Comparison of ENCODE assay signal across 2 cellular contexts in the genomic region with DNA sequence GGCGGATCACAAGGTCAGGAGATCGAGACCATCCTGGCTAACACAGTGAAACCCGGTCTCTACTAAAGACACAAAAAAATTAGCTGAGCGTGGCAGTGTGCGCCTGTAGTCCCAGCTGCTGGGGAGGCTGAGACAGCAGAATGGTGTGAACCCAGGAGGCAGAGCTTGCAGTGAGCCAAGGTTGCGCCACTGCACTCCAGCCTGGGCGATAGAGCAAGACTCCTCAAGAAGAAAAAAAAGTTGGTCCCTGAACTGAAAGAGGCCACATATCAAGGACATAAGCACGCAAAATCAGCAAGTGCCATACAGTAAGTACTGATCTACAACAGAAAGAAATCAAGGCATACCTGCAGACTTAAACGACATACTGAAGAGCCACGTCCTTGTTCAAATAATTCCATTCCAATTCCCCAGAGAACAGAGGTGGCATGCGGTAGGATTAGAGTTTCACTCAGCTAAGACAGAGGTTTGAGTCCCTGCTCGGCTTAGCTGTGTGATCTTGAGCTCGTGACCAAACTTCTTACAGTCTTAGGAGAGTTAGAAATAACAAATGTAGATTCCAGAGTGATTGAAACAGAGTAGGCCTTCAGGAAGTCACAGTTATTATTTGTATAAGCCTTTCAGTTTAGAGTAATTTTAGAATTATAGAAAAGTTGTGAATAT.
TF ChIP-seq lines count a peak whose summit lies in the region.

No MANE protein-coding gene starts in this region.

TF ChIP-seq in IMR-90, 13 proteins besides CTCF, POLR2A, EP300 and RAD21:
- no peak for TF ChIP-seq RCOR1 (IDR thresholded peaks at IDR 0.05; ENCODE audit: insufficient replicate concordance, low read length)
- no peak for TF ChIP-seq CHD1 (IDR thresholded peaks at IDR 0.05; ENCODE audit: low read depth, low read length)
- TF ChIP-seq SMC3 (IDR thresholded peaks at IDR 0.05; ENCODE audit: low read depth, low read length), result no peak
- TF ChIP-seq BHLHE40 (IDR thresholded peaks at IDR 0.05; ENCODE audit: low read depth, low read length), result no peak
- no peak for TF ChIP-seq NFE2L2 (IDR thresholded peaks at IDR 0.05; ENCODE audit: low read depth, low read length)
- TF ChIP-seq MAZ (IDR thresholded peaks at IDR 0.05; ENCODE audit: borderline replicate concordance, low read depth, low read length), result no peak
- TF ChIP-seq USF2 (IDR thresholded peaks at IDR 0.05; ENCODE audit: low read depth, low read length), result no peak
- TF ChIP-seq MXI1 (IDR thresholded peaks at IDR 0.05; ENCODE audit: borderline replicate concordance, low read depth, low read length), result no peak
- no peak for TF ChIP-seq FOS (IDR thresholded peaks at IDR 0.05; ENCODE audit: low read depth, low read length)
- no peak for TF ChIP-seq MAFK (IDR thresholded peaks at IDR 0.05; ENCODE audit: low read depth, low read length)
- TF ChIP-seq RFX5 (IDR thresholded peaks at IDR 0.05; ENCODE audit: low read depth, low read length), result no peak
- TF ChIP-seq CEBPB (IDR thresholded peaks at IDR 0.05; ENCODE audit: low read depth, low read length), result no peak
- TF ChIP-seq ELK1 (IDR thresholded peaks at IDR 0.05; ENCODE audit: borderline replicate concordance, low read depth, low read length), result no peak
TF ChIP-seq in IMR-90: peak in this region for 0.

TF ChIP-seq in WTC11, 78 proteins besides CTCF, POLR2A, EP300 and RAD21 (continued from another document):
- TF ChIP-seq ZNF121 (CRISPR knock-in tag; IDR thresholded peaks at IDR 0.05) (0 out of 2 replicates have a peak, but pooled peaks have one; percentile 30), CDX4 (CRISPR knock-in tag; IDR thresholded peaks at IDR 0.05; ENCODE audit: borderline replicate concordance) (no peak), ZNF232 (CRISPR knock-in tag; IDR thresholded peaks at IDR 0.05) (no peak), ETV6 (CRISPR knock-in tag; IDR thresholded peaks at IDR 0.05) (no peak), FOXP1 (CRISPR knock-in tag; IDR thresholded peaks at IDR 0.05; ENCODE audit: borderline replicate concordance) (no peak)
- TF ChIP-seq, protein P1, sequence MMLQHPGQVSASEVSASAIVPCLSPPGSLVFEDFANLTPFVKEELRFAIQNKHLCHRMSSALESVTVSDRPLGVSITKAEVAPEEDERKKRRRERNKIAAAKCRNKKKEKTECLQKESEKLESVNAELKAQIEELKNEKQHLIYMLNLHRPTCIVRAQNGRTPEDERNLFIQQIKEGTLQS (CRISPR knock-in tag; conservative IDR thresholded peaks at IDR 0.05), result no peak
